9 cellular contexts compared by ENCODE assay signal in the genomic region with DNA sequence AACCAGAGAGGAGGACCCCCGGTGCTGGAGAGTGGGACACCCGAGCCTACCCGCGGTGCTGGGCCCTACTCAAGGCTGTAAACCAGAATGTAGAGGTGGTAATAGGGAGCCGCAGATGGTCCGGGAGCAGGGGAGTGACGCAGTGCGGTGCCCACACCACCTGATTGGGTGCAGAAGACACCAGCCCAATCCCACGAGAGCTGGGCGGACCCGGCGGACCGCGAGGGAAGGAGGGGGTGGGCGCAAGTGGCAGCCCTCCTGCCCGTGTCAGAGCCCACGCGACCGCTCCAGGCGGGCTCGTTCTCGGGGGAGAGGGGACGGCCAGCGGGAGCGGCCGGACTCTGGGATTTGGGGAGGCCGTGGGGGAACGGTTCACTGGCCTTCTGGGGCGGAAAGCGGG.
DNase-seq lines count a peak whose midpoint lies in the region; ATAC-seq and TF ChIP-seq lines count a peak whose summit lies in the region.
"Had no signal": no experiment of that assay in that cellular context is flagged by ENCODE, and none has a peak within 500 bp of the region (broad histone marks: within the 10 kb centered on the region; RNA-seq: fewer than 3 reads in every experiment).

No MANE protein-coding gene starts in this region.

- ATAC-seq in stimulated activated naive B cell treated with anti-CD40 and anti-IgM and Interleukin-4, amounts not matched to agents 10 μg/mL and 1 μg/mL and 100 μg/mL, for 72 hours (replicated peaks) = no peak

- H3K9me3 Mint-ChIP-seq in stimulated activated naive B cell treated with anti-CD40 and anti-IgM and Interleukin-4, amounts not matched to agents 10 μg/mL and 1 μg/mL and 100 μg/mL, for 72 hours = no peaks in the 10 kb centered on the region
- H3K9me3 Mint-ChIP-seq: IgD-negative memory B cell had no signal

- H3K4me3 Mint-ChIP-seq in stimulated activated naive B cell treated with anti-CD40 and anti-IgM and Interleukin-4, amounts not matched to agents 10 μg/mL and 1 μg/mL and 100 μg/mL, for 72 hours = peak overlapping the region; percentile 47 to 64

- peak; percentile 84 for DNase-seq in HuH-7 (ENCODE audit: low spot score)
- peak; percentile 60 for DNase-seq in cerebellar cortex (ENCODE audit: low spot score)
- DNase-seq in kidney tubule cell (ENCODE audit: low spot score) = peak; percentile 34
- no peak for DNase-seq in stimulated activated naive B cell treated with anti-CD40 and anti-IgM and Interleukin-4, amounts not matched to agents 10 μg/mL and 1 μg/mL and 100 μg/mL, for 72 hours
- no peak for DNase-seq in stimulated activated CD4-positive, alpha-beta T cell treated with anti-CD3 and anti-CD28 coated beads, Interleukin-4, amount 100 ng/mL, for 1 hour
- DNase-seq in HuH-7.5 (ENCODE audit: low spot score) = no peak
- DNase-seq in T-helper 9 cell = no peak
- DNase-seq in HEK293T (ENCODE audit: extremely low spot score) = no peak

- H3K27ac Mint-ChIP-seq in stimulated activated naive B cell treated with anti-CD40 and anti-IgM and Interleukin-4, amounts not matched to agents 10 μg/mL and 1 μg/mL and 100 μg/mL, for 72 hours = no peak overlapping the region
- H3K27ac Mint-ChIP-seq: IgD-negative memory B cell had no signal

- H3K27me3 Mint-ChIP-seq in stimulated activated naive B cell treated with anti-CD40 and anti-IgM and Interleukin-4, amounts not matched to agents 10 μg/mL and 1 μg/mL and 100 μg/mL, for 72 hours = peaks cover 71 to 89% of the 10 kb centered on the region in 2 donors

- CTCF ChIA-PET in HEK293T (lab: Yijun Ruan, JAX) = no interaction called here

- no peaks in the 10 kb centered on the region for H3K36me3 Mint-ChIP-seq in stimulated activated naive B cell treated with anti-CD40 and anti-IgM and Interleukin-4, amounts not matched to agents 10 μg/mL and 1 μg/mL and 100 μg/mL, for 72 hours
- H3K36me3 Mint-ChIP-seq: IgD-negative memory B cell had no signal

- POLR2A ChIA-PET in HEK293T (lab: Yijun Ruan, JAX) = no interaction called here

- H3K4me1 Mint-ChIP-seq in stimulated activated naive B cell treated with anti-CD40 and anti-IgM and Interleukin-4, amounts not matched to agents 10 μg/mL and 1 μg/mL and 100 μg/mL, for 72 hours = peaks cover 6 to 7% of the 10 kb centered on the region in 2 donors

TF ChIP-seq in HEK293T, 16 proteins besides CTCF, POLR2A, EP300 and RAD21:
- TF ChIP-seq NFRKB (IDR thresholded peaks at IDR 0.05) (no peak), BHLHE40 (IDR thresholded peaks at IDR 0.05; ENCODE audit: borderline replicate concordance) (no peak), ZNF384 (IDR thresholded peaks at IDR 0.05) (no peak), SUZ12 (IDR thresholded peaks at IDR 0.05) (no peak), SP1 (IDR thresholded peaks at IDR 0.05) (no peak), TARDBP (IDR thresholded peaks at IDR 0.05) (no peak), FOXA1 (IDR thresholded peaks at IDR 0.05) (no peak), CTBP1 (IDR thresholded peaks at IDR 0.05; ENCODE audit: borderline replicate concordance) (no peak), L3MBTL2 (conservative IDR thresholded peaks at IDR 0.05) (no peak), HDGF (IDR thresholded peaks at IDR 0.05; ENCODE audit: borderline replicate concordance) (no peak), FOXK2 (IDR thresholded peaks at IDR 0.05) (no peak), ARNT (IDR thresholded peaks at IDR 0.05) (no peak)
- TF ChIP-seq, protein P1, sequence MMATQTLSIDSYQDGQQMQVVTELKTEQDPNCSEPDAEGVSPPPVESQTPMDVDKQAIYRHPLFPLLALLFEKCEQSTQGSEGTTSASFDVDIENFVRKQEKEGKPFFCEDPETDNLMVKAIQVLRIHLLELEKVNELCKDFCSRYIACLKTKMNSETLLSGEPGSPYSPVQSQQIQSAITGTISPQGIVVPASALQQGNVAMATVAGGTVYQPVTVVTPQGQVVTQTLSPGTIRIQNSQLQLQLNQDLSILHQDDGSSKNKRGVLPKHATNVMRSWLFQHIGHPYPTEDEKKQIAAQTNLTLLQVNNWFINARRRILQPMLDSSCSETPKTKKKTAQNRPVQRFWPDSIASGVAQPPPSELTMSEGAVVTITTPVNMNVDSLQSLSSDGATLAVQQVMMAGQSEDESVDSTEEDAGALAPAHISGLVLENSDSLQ (IDR thresholded peaks at IDR 0.05) = no peak

Comparison
In these comparisons a context has a peak if more than half of its experiments do, and no peak if none do; other contexts are left out.
1. DNase-seq: peak in HuH-7 (single experiment), cerebellar cortex (single experiment) and kidney tubule cell (single experiment); none in stimulated activated naive B cell treated with anti-CD40 and anti-IgM and Interleukin-4, amounts not matched to agents 10 μg/mL and 1 μg/mL and 100 μg/mL, for 72 hours (single experiment), stimulated activated CD4-positive, alpha-beta T cell treated with anti-CD3 and anti-CD28 coated beads, Interleukin-4, amount 100 ng/mL, for 1 hour (single experiment), HuH-7.5 (single experiment), T-helper 9 cell (single experiment) and HEK293T (single experiment).